8 cellular contexts compared by ENCODE assay signal in the genomic region with DNA sequence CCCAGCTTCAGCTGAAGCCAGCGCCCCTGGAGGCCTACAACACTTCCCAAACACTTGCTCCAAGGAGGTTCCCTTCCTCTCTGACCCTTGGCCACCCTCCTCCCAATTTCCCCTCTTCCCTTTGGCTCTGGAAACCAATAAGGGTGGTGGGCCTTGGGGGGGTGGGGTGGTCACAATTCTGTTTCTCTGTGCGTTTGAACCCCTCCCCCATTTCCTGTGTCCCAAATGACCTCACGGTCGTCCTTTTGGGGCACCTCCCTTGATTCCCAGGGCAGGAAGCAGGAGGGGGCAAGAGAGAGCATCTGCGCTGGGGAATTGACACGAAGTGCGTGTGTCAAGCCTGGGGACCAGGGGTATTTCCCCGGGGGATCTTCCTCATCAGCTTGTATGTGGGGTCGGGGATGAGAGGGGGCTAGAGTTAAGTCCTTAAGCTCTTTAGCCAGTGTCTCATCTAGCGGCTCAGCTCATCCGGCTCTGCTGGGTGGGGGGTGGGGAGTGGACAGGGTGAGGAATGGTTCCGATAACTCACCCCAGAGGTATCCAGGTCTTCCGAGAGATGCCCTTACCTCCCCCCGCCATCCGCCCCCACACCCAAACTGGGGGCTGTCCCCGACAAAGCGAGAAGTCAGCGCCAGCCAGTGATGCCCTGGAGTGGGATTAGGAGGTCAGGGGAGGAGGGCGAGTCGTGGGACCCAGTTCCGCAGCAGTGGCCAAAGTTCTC. TPM values are rescaled to one million over a fixed set of nuclear protein-coding genes. Genes with fewer than 3 reads are reported as not detected.
DNase-seq lines count a peak whose midpoint lies in the region; ATAC-seq and TF ChIP-seq lines count a peak whose summit lies in the region.

No MANE protein-coding gene starts in this region.

- no peak for ATAC-seq in psoas muscle
- no peak for ATAC-seq in GM18519 (IDR thresholded peaks at IDR 0.05; ENCODE audit: low FRiP score, unreplicated experiment)
- ATAC-seq in HG03521 (IDR thresholded peaks at IDR 0.05; ENCODE audit: unreplicated experiment): no peak

- H3K9me3 ChIP-seq in Karpas-422 (ENCODE audit: low read length) (no peaks in the 10 kb centered on the region), psoas muscle (no peaks in the 10 kb centered on the region)

- H3K36me3 ChIP-seq in Karpas-422 (ENCODE audit: insufficient read depth, low read length) (no peaks in the 10 kb centered on the region), psoas muscle (ENCODE audit: insufficient read depth in 1 of 2, low read depth in 1 of 2) (peaks cover 0 to 16% of the 10 kb centered on the region in 2 donors)

- no peaks in the 10 kb centered on the region for H3K9me2 ChIP-seq in Karpas-422 (replicated peaks; ENCODE audit: insufficient read depth, low read length)

- no peak overlapping the region for H2AFZ ChIP-seq in Karpas-422 (ENCODE audit: low read length)

- H3K9ac ChIP-seq in Karpas-422 (ENCODE audit: low read length): no peak overlapping the region

- H3K4me2 ChIP-seq in Karpas-422 (ENCODE audit: low read depth, low read length, poor library complexity, severe bottlenecking): peak overlapping the region; percentile 69

- H3K27me3 ChIP-seq in Karpas-422 (ENCODE audit: low read length) (no peaks in the 10 kb centered on the region), psoas muscle (ENCODE audit: insufficient read depth in 3 of 3, low read length in 2 of 3) (peaks cover 0 to 58% (median 26%) of the 10 kb centered on the region in 3 donors)

- H4K20me1 ChIP-seq in Karpas-422 (ENCODE audit: insufficient read depth, low read depth, low read length): no peaks in the 10 kb centered on the region

- DNase-seq in Karpas-422 (no peak), epithelial cell of proximal tubule (ENCODE audit: low read depth) (no peak), psoas muscle (peak in 1 of 2 donors; percentile 22), GOT3 (lab: John Stamatoyannopoulos, UW) (no peak)
- DNase-seq in stimulated activated naive CD4-positive, alpha-beta T cell treated with Interleukin-2 at 50 U/mL for 16 hours (lab: John Stamatoyannopoulos, UW): no peak

- H3K27ac ChIP-seq in Karpas-422 (ENCODE audit: low read length) (no peak overlapping the region), psoas muscle (peak overlapping the region; percentile 81)

- 33 to 42% (median 35%) methylated on average over 21 of the region's 21 CpGs for WGBS in psoas muscle, 3 donors

- no peaks in the 10 kb centered on the region for H3K79me2 ChIP-seq in Karpas-422 (ENCODE audit: low read length)

- peak overlapping the region; percentile 59; the same call in 1 of the 2 replicates for H3K4me3 ChIP-seq in Karpas-422 (ENCODE audit: low read length)
- peak overlapping the region; percentile 51 for H3K4me3 ChIP-seq in epithelial cell of proximal tubule (ENCODE audit: low read depth, low read length)
- peak overlapping the region; percentile 74 for H3K4me3 ChIP-seq in psoas muscle

- TF ChIP-seq CTCF in GM12872 (IDR thresholded peaks at IDR 0.05; ENCODE audit: insufficient read depth, low read depth, low read length) (peak; percentile 40; the same call in 2 of the 3 replicates), epithelial cell of proximal tubule (conservative IDR thresholded peaks at IDR 0.05; ENCODE audit: low read depth, low read length) (no peak), psoas muscle (IDR thresholded peaks at IDR 0.05) (no peak)

- H3K4me1 ChIP-seq in Karpas-422 (ENCODE audit: low read length) (peaks cover 24% of the 10 kb centered on the region), psoas muscle (peaks cover 27% of the 10 kb centered on the region)

- intact Hi-C loops in psoas muscle (cut with DNase I): loop anchor here (2.0 to 5.0 kb wide), 3 partner anchors 75 to 89 kb away; partner anchors contain the start of genes SIAE (in 1 of the 2) and SPA17 (in 1 of the 2)

RNA-seq across cellular contexts. Expression of gene ESAM, which starts 0.6 kb away (rescaled TPM):
- total RNA-seq in Karpas-422 (2014; rRNA removed; shearing (Covaris generic); ENCODE audit: low replicate concordance): not detected in 2 replicates
- 1.8 and 9.9 TPM in 2 replicates for total RNA-seq in epithelial cell of proximal tubule
- 10 to 100 TPM; 20.1 to 35.5 (median 28.8) TPM for total RNA-seq in psoas muscle
- polyA plus RNA-seq in psoas muscle: 10 to 100 TPM; 18.4 to 37.2 (median 26.2) TPM

RNA-seq across cellular contexts. Expression of gene VSIG2, which starts 9.4 kb away (rescaled TPM):
- total RNA-seq in Karpas-422 (2014; rRNA removed; shearing (Covaris generic); ENCODE audit: low replicate concordance): not detected in 2 replicates
- 0.29 and 0.40 TPM in 2 replicates for total RNA-seq in epithelial cell of proximal tubule
- under 1 TPM; 0.30 to 0.58 (median 0.37) TPM for total RNA-seq in psoas muscle
- polyA plus RNA-seq in psoas muscle: under 1 TPM; 0.15 to 0.36 (median 0.17) TPM

RNA-seq across cellular contexts. Expression of gene NRGN, which starts 21.7 kb away (rescaled TPM):
- total RNA-seq in Karpas-422 (2014; rRNA removed; shearing (Covaris generic); ENCODE audit: low replicate concordance): 0.97 TPM in 1 of 2 replicates, not detected in the other
- total RNA-seq in epithelial cell of proximal tubule (2.7 and 5.8 TPM in 2 replicates), psoas muscle (1 to 10 TPM in 2 of 4 donors, under 1 TPM in 2; 0.89 to 2.1 (median 1.2) TPM)
- 1 to 10 TPM in 2 of 3 donors, under 1 TPM in 1; 0.69 to 1.7 (median 1.0) TPM for polyA plus RNA-seq in psoas muscle

RNA-seq across cellular contexts. Expression of gene MSANTD2, which starts 38.7 kb away (rescaled TPM):
- total RNA-seq in Karpas-422 (2014; rRNA removed; shearing (Covaris generic); ENCODE audit: low replicate concordance): 5.2 and 7.6 TPM in 2 replicates
- 7.2 and 8.5 TPM in 2 replicates for total RNA-seq in epithelial cell of proximal tubule
- 1 to 10 TPM; 3.0 to 4.5 (median 4.1) TPM for total RNA-seq in psoas muscle
- polyA plus RNA-seq in psoas muscle: 1 to 10 TPM; 2.8 to 5.4 (median 4.0) TPM
